28 cellular contexts compared by ENCODE assay signal in genomic region chr15:43146187-43146586, GRCh38.
"Had no signal": no experiment of that assay in that cellular context is flagged by ENCODE, and none has a peak within 500 bp of the region (broad histone marks: within the 10 kb centered on the region; RNA-seq: fewer than 3 reads in every experiment).

No MANE protein-coding gene starts in this region.

- H3K27me3 ChIP-seq: pancreas, sigmoid colon, spleen, tibial nerve, uterus had no signal

- H3K4me3 Mint-ChIP-seq: mesothelial cell of epicardium; naive thymus-derived CD4-positive, alpha-beta T cell; natural killer cell treated with Interleukin-12 subunit alpha and Interleukin-12 subunit beta and Interleukin-15 and Interleukin-18, amount 100 ng/mL, for 72 hours; stimulated activated memory B cell treated with anti-CD40 and anti-IgM and Interleukin-4, amounts not matched to agents 10 μg/mL and 1 μg/mL and 100 μg/mL, for 72 hours; stimulated activated naive CD8-positive, alpha-beta T cell treated with anti-CD3 and anti-CD28 coated beads, Interleukin-15, amount 100 ng/mL, for 72 hours; type B pancreatic cell had no signal

- H3K36me3 ChIP-seq: prostate gland, uterus had no signal

- H3K27ac Mint-ChIP-seq: mesothelial cell of epicardium; naive thymus-derived CD4-positive, alpha-beta T cell; natural killer cell treated with Interleukin-12 subunit alpha and Interleukin-12 subunit beta and Interleukin-15 and Interleukin-18, amount 100 ng/mL, for 72 hours; stimulated activated memory B cell treated with anti-CD40 and anti-IgM and Interleukin-4, amounts not matched to agents 10 μg/mL and 1 μg/mL and 100 μg/mL, for 72 hours; stimulated activated naive CD8-positive, alpha-beta T cell treated with anti-CD3 and anti-CD28 coated beads, Interleukin-15, amount 100 ng/mL, for 72 hours; type B pancreatic cell had no signal

- DNase-seq: hippocampal formation; left colon; left ventricle myocardium inferior; mesendoderm; naive thymus-derived CD4-positive, alpha-beta T cell; nucleus accumbens; pancreas; posterior cingulate gyrus; retina; right cardiac atrium; sigmoid colon; small intestine; spleen; stimulated activated CD4-positive, alpha-beta T cell treated with anti-CD3 and anti-CD28 coated beads, Interleukin-2, amount 100 ng/mL, for 48 hours; stimulated activated CD4-positive, alpha-beta T cell treated with anti-CD3 and anti-CD28 coated beads, Interleukin-4, amount 100 ng/mL, for 4 hours; stimulated activated CD8-positive, alpha-beta memory T cell treated with anti-CD3 and anti-CD28 coated beads, Interleukin-4, amount 100 ng/mL, for 48 hours; stimulated activated naive CD4-positive, alpha-beta T cell treated with Interleukin-2 at 50 U/mL for 16 hours; stimulated activated naive CD8-positive, alpha-beta T cell treated with anti-CD3 and anti-CD28 coated beads, Interleukin-15, amount 100 ng/mL, for 72 hours; substantia nigra; uterus had no signal

- H3K9me3 ChIP-seq: left ventricle myocardium inferior, pancreas, prostate gland, sigmoid colon, spleen, tibial nerve, uterus had no signal

- H3K4me1 ChIP-seq: left ventricle myocardium inferior, pancreas, prostate gland, sigmoid colon, tibial nerve, uterus had no signal

- H3K4me1 Mint-ChIP-seq: mesothelial cell of epicardium had no signal

- H3K27me3 Mint-ChIP-seq: naive thymus-derived CD4-positive, alpha-beta T cell; natural killer cell treated with Interleukin-12 subunit alpha and Interleukin-12 subunit beta and Interleukin-15 and Interleukin-18, amount 100 ng/mL, for 72 hours; stimulated activated memory B cell treated with anti-CD40 and anti-IgM and Interleukin-4, amounts not matched to agents 10 μg/mL and 1 μg/mL and 100 μg/mL, for 72 hours; stimulated activated naive CD8-positive, alpha-beta T cell treated with anti-CD3 and anti-CD28 coated beads, Interleukin-15, amount 100 ng/mL, for 72 hours; type B pancreatic cell had no signal

- H3K4me3 ChIP-seq: left ventricle myocardium inferior, lung, pancreas, prostate gland, sigmoid colon, spleen, tibial nerve, uterus had no signal

- FAIRE-seq: keratinocyte, pancreas, small intestine had no signal

- H3K27ac ChIP-seq: left ventricle myocardium inferior, pancreas, prostate gland, sigmoid colon, spleen, tibial nerve, uterus had no signal

- H3K9me3 Mint-ChIP-seq: natural killer cell treated with Interleukin-12 subunit alpha and Interleukin-12 subunit beta and Interleukin-15 and Interleukin-18, amount 100 ng/mL, for 72 hours; stimulated activated memory B cell treated with anti-CD40 and anti-IgM and Interleukin-4, amounts not matched to agents 10 μg/mL and 1 μg/mL and 100 μg/mL, for 72 hours; stimulated activated naive CD8-positive, alpha-beta T cell treated with anti-CD3 and anti-CD28 coated beads, Interleukin-15, amount 100 ng/mL, for 72 hours; type B pancreatic cell had no signal

- ATAC-seq: left colon; naive thymus-derived CD4-positive, alpha-beta T cell; natural killer cell treated with Interleukin-12 subunit alpha and Interleukin-12 subunit beta and Interleukin-15 and Interleukin-18, amount 100 ng/mL, for 72 hours; pancreas; right cardiac atrium; stimulated activated memory B cell treated with anti-CD40 and anti-IgM and Interleukin-4, amounts not matched to agents 10 μg/mL and 1 μg/mL and 100 μg/mL, for 72 hours; stimulated activated naive CD8-positive, alpha-beta T cell treated with anti-CD3 and anti-CD28 coated beads, Interleukin-15, amount 100 ng/mL, for 72 hours had no signal
